In genomic region chr3:13624671-13625125, GRCh38 we compare ENCODE assay signal across 25 cellular contexts.
"Had no signal": no experiment of that assay in that cellular context is flagged by ENCODE, and none has a peak within 500 bp of the region (broad histone marks: within the 10 kb centered on the region; RNA-seq: fewer than 3 reads in every experiment).

No MANE protein-coding gene starts in this region.

- H3K4me1 ChIP-seq: heart right ventricle, left ventricle myocardium inferior, pancreas, thyroid gland had no signal

- H3K9me3 Mint-ChIP-seq: endodermal cell; stimulated activated effector memory CD8-positive, alpha-beta T cell treated with anti-CD3 and anti-CD28 coated beads, Interleukin-12 subunit alpha, Interleukin-12 subunit beta, amount 100 ng/mL, for 72 hours; type B pancreatic cell had no signal

- H3K4me3 ChIP-seq: coronary artery, heart right ventricle, left ventricle myocardium inferior, lung, pancreas, smooth muscle cell, suprapubic skin, thyroid gland had no signal

- H3K4me3 Mint-ChIP-seq: endodermal cell; neural crest cell; stimulated activated effector memory CD8-positive, alpha-beta T cell treated with anti-CD3 and anti-CD28 coated beads, Interleukin-12 subunit alpha, Interleukin-12 subunit beta, amount 100 ng/mL, for 72 hours; type B pancreatic cell had no signal

- H3K9me3 ChIP-seq: heart right ventricle, left ventricle myocardium inferior, pancreas, suprapubic skin, thyroid gland had no signal

- DNase-seq: effector CD4-positive, alpha-beta T cell; endodermal cell; heart right ventricle; hypothalamus; islet precursor cell; left ventricle myocardium inferior; mesenchymal stem cell; midbrain; occipital lobe; pancreas; stimulated activated CD4-positive, alpha-beta T cell treated with anti-CD3 and anti-CD28 coated beads, Interleukin-4, amount 100 ng/mL, for 1 hour; stimulated activated CD8-positive, alpha-beta memory T cell treated with anti-CD3 and anti-CD28 coated beads, Interleukin-4, amount 100 ng/mL, for 48 hours; stimulated activated naive CD8-positive, alpha-beta T cell treated with anti-CD3 and anti-CD28 coated beads, Interleukin-15, Interleukin-2, amounts not matched to agents 100 U/mL and 50 U/mL, for 24 hours; thyroid gland had no signal

- H3K27ac ChIP-seq: coronary artery, heart right ventricle, left ventricle myocardium inferior, pancreas, suprapubic skin, thyroid gland had no signal

- FAIRE-seq: frontal cortex, pancreas, urothelium cell line had no signal

- H3K36me3 ChIP-seq: pancreas, thyroid gland had no signal

- H3K4me1 Mint-ChIP-seq: endodermal cell had no signal

- H3K27me3 Mint-ChIP-seq: type B pancreatic cell had no signal

- H3K27ac Mint-ChIP-seq: endodermal cell, progenitor cell of endocrine pancreas, type B pancreatic cell had no signal

- ATAC-seq: heart right ventricle; pancreas; right cardiac atrium; stimulated activated effector memory CD8-positive, alpha-beta T cell treated with anti-CD3 and anti-CD28 coated beads, Interleukin-12 subunit alpha, Interleukin-12 subunit beta, amount 100 ng/mL, for 72 hours; stimulated activated naive CD8-positive, alpha-beta T cell treated with anti-CD3 and anti-CD28 coated beads, Interleukin-15, Interleukin-2, amounts not matched to agents 100 U/mL and 50 U/mL, for 24 hours had no signal

- H3K4me2 ChIP-seq: smooth muscle cell had no signal

- H3K27me3 ChIP-seq: heart right ventricle, pancreas, suprapubic skin, thyroid gland had no signal

- H3K36me3 Mint-ChIP-seq: stimulated activated effector memory CD8-positive, alpha-beta T cell treated with anti-CD3 and anti-CD28 coated beads, Interleukin-12 subunit alpha, Interleukin-12 subunit beta, amount 100 ng/mL, for 72 hours had no signal
